18 cellular contexts compared by ENCODE assay signal in genomic region chr6:44933113-44933512, GRCh38.
DNase-seq lines count a peak whose midpoint lies in the region; FAIRE-seq lines count a peak whose summit lies in the region.
"Had no signal": no experiment of that assay in that cellular context is flagged by ENCODE, and none has a peak within 500 bp of the region (broad histone marks: within the 10 kb centered on the region; RNA-seq: fewer than 3 reads in every experiment).

No MANE protein-coding gene starts in this region.

- peak overlapping the region; percentile 96 for H3K27ac Mint-ChIP-seq in activated naive CD8-positive, alpha-beta T cell
- H3K27ac Mint-ChIP-seq: brain had no signal

- no peaks in the 10 kb centered on the region for H3K4me1 ChIP-seq in mononuclear cell (ENCODE audit: insufficient read depth, low read length)
- H3K4me1 ChIP-seq: BLaER1 treated with 17β-estradiol and CSF1 and Interleukin-3, amounts not matched to agents 10 nM and 100 nM; parathyroid adenoma had no signal

- peaks cover 3% of the 10 kb centered on the region for H3K36me3 Mint-ChIP-seq in activated naive CD8-positive, alpha-beta T cell

- H3K27me3 ChIP-seq in MG63 (no peaks in the 10 kb centered on the region), mononuclear cell (ENCODE audit: insufficient read depth, low read length) (no peaks in the 10 kb centered on the region)
- H3K27me3 ChIP-seq: BLaER1 treated with 17β-estradiol and CSF1 and Interleukin-3, amounts not matched to agents 10 nM and 100 nM had no signal

- peaks cover 3% of the 10 kb centered on the region for H3K9me3 Mint-ChIP-seq in activated naive CD8-positive, alpha-beta T cell (ENCODE audit: low read depth)

- H3K4me3 Mint-ChIP-seq in activated naive CD8-positive, alpha-beta T cell: peak overlapping the region; percentile 94
- H3K4me3 Mint-ChIP-seq: brain had no signal

- H3K36me3 ChIP-seq in MG63: no peaks in the 10 kb centered on the region
- H3K36me3 ChIP-seq: BLaER1 treated with 17β-estradiol and CSF1 and Interleukin-3, amounts not matched to agents 10 nM and 100 nM had no signal

- H3K4me1 Mint-ChIP-seq in activated naive CD8-positive, alpha-beta T cell (ENCODE audit: low read depth): peaks cover 61% of the 10 kb centered on the region
- H3K4me1 Mint-ChIP-seq: brain had no signal

- FAIRE-seq in urothelium cell line (lab: Jason Lieb, UNC): no peak
- FAIRE-seq: H1 had no signal

- H3K27me3 Mint-ChIP-seq in activated naive CD8-positive, alpha-beta T cell: no peaks in the 10 kb centered on the region
- H3K27me3 Mint-ChIP-seq: brain had no signal

- H3K4me3 ChIP-seq in MG63 (peak overlapping the region; percentile 26), mononuclear cell (ENCODE audit: low read length) (peak overlapping the region; percentile 24)
- H3K4me3 ChIP-seq: BLaER1 treated with 17β-estradiol and CSF1 and Interleukin-3, amounts not matched to agents 10 nM and 100 nM had no signal

- DNase-seq in NOMO-1 (lab: John Stamatoyannopoulos, UW; ENCODE audit: unreplicated experiment in 2 of 2) (peak; percentile 3 to 46), NOMO-1 treated with DMSO at 0.1 percent for 48 hours (lab: John Stamatoyannopoulos, UW; ENCODE audit: unreplicated experiment) (no peak), MG63 (no peak), OCI-M2 (lab: John Stamatoyannopoulos, UW; ENCODE audit: unreplicated experiment) (no peak), urothelium cell line (ENCODE audit: low spot score) (no peak), GM19240 (ENCODE audit: insufficient read length, low spot score) (no peak)
- DNase-seq: activated CD4-positive, CD25-positive, alpha-beta regulatory T cell; hypothalamus; left colon; NCI-H2029; NCI-H526; trophoblast cell had no signal

- H3K9me3 ChIP-seq in MG63 (no peaks in the 10 kb centered on the region), mononuclear cell (ENCODE audit: low read depth, low read length) (no peaks in the 10 kb centered on the region)
- H3K9me3 ChIP-seq: BLaER1 treated with 17β-estradiol and CSF1 and Interleukin-3, amounts not matched to agents 10 nM and 100 nM had no signal

Comparison
In these comparisons a context has a peak if more than half of its experiments do, and no peak if none do; other contexts are left out.
1. DNase-seq: peak in NOMO-1 (2 of 2); none in NOMO-1 treated with DMSO at 0.1 percent for 48 hours (single experiment), MG63 (single experiment), OCI-M2 (single experiment), urothelium cell line (single experiment) and GM19240 (single experiment).